ENCODE assay signal across 18 cellular contexts in the genomic region with DNA sequence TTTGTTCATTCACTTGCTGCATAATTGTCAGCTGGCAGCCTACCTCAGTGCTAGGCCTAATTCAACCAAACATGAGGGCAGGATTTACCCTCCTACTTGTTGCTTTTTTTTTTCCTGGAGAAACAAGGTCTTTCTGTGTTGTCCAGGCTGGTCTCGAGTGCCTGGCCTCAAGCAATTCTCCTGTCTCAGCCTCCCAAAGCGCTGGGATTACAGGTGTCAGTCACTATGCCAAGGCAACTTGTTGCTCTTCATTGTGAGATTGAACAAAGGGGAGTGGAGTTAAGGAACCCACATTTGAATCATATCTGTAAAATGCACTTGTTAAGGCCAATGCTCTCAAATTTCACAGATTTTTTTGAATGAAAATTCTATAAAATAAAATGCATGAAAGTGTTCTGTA.
"Had no signal": no experiment of that assay in that cellular context is flagged by ENCODE, and none has a peak within 500 bp of the region (broad histone marks: within the 10 kb centered on the region; RNA-seq: fewer than 3 reads in every experiment).

No MANE protein-coding gene starts in this region.

- H3K9me3 ChIP-seq: neutrophil, ovary, pancreas, prostate gland, psoas muscle, right atrium auricular region, right lobe of liver, sigmoid colon had no signal

- H3K4me3 ChIP-seq: neural progenitor cell, ovary, pancreas, prostate gland, psoas muscle, right atrium auricular region, right lobe of liver, sigmoid colon, skin epidermis, smooth muscle cell, spleen had no signal

- H3K4me1 ChIP-seq: pancreas, parathyroid adenoma, prostate gland, psoas muscle, right atrium auricular region, right lobe of liver, sigmoid colon, spleen had no signal

- H3K36me3 ChIP-seq: neural progenitor cell, neutrophil, ovary, pancreas, prostate gland, right atrium auricular region, right lobe of liver, sigmoid colon, spleen had no signal

- H3K27ac ChIP-seq: neural progenitor cell, neutrophil, ovary, pancreas, parathyroid adenoma, prostate gland, psoas muscle, right atrium auricular region, right lobe of liver, sigmoid colon, skin epidermis, spleen had no signal

- ATAC-seq: naive thymus-derived CD8-positive, alpha-beta T cell; natural killer cell; natural killer cell treated with Interleukin-12 subunit alpha and Interleukin-12 subunit beta and Interleukin-15 and Interleukin-18, amount 100 ng/mL, for 72 hours; pancreas; psoas muscle; right cardiac atrium; right lobe of liver; sciatic nerve had no signal
